In the genomic region with DNA sequence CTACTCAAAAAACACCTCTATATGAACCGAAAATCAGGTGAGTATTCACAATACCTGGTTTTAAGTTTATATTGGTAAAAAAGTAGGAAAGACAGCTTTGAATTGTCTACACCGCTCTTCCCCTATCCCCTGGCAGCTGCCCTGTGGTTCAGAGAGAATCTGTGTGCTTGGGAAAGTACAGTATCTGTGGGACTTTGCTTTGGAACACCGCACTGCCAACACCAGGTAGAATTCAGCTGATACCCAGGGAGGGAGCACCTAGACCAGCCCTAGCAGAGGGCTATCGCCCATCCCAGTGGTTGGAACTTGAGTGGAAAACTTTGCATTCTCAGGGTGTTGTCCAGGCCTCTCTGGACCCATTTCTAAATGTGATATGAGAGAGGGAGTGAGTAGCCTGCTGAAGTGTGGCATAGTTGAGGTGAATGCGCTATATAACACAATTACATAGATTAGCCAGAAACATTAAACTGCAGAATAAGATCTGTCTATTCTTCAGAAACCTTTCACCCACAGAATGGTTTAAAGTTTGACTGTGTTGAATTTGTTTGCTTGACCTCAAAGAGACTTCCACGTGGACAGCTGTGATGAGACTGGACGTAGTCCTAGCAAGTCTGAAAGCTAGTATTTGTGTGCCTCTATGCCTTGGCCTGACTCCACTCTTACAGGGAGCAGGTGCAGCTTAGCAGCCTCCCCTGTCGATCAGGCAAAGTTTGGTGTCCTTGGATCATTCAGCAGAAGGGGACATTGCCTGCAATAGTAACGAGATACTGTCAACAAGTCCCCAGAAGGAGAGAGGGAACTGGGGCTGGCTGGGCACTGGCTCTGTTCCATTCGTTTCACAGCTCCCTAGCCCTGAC, we compare ENCODE assay signal across 1 cellular context.
A peak's percentile ranks its signal among the peaks of the same experiment; 100 is the strongest.
TF ChIP-seq lines count a peak whose summit lies in the region.

No MANE protein-coding gene starts in this region.

TF ChIP-seq in HepG2, 621 proteins besides CTCF, POLR2A, EP300 and RAD21 (continued from another document and continues in another):
- TF ChIP-seq DNMT1 (CRISPR knock-in tag; IDR thresholded peaks at IDR 0.05) (0 out of 2 replicates have a peak, but pooled peaks have one; percentile 73), SRSF1 (optimal IDR thresholded peaks at IDR 0.05; ENCODE audit: low read depth, low read length) (no peak), ZNF264 (CRISPR knock-in tag; IDR thresholded peaks at IDR 0.05) (0 out of 2 replicates have a peak, but pooled peaks have one; percentile 41), ZNF772 (CRISPR knock-in tag; IDR thresholded peaks at IDR 0.05) (peak; percentile 45; the same call in 1 of the 2 replicates), ZNF598 (CRISPR knock-in tag; IDR thresholded peaks at IDR 0.05; ENCODE audit: borderline replicate concordance) (no peak), MATR3 (CRISPR knock-in tag; IDR thresholded peaks at IDR 0.05) (no peak), ZNF674 (CRISPR knock-in tag; IDR thresholded peaks at IDR 0.05; ENCODE audit: low read depth) (no peak), PHF8 (CRISPR knock-in tag; IDR thresholded peaks at IDR 0.05) (0 out of 2 replicates have a peak, but pooled peaks have one; percentile 1), PCBP1 (IDR thresholded peaks at IDR 0.05; ENCODE audit: borderline replicate concordance, low read depth, low read length) (no peak), ZNF563 (CRISPR knock-in tag; IDR thresholded peaks at IDR 0.05) (no peak), PHF5A (CRISPR knock-in tag; IDR thresholded peaks at IDR 0.05; ENCODE audit: low read depth, unreplicated experiment) (no peak), HOXA5 (CRISPR knock-in tag; IDR thresholded peaks at IDR 0.05) (peak; percentile 66), SATB2 (CRISPR knock-in tag; IDR thresholded peaks at IDR 0.05) (0 out of 2 replicates have a peak, but pooled peaks have one; percentile 58), ZNF10 (CRISPR knock-in tag; IDR thresholded peaks at IDR 0.05; ENCODE audit: borderline replicate concordance, low read depth) (no peak), ZNF605 (CRISPR knock-in tag; IDR thresholded peaks at IDR 0.05) (peak; percentile 83; the same call in 1 of the 2 replicates), ZNF331 (CRISPR knock-in tag; IDR thresholded peaks at IDR 0.05) (peak; percentile 29; the same call in 1 of the 2 replicates), ZNF891 (CRISPR knock-in tag; IDR thresholded peaks at IDR 0.05) (no peak), WIZ (CRISPR knock-in tag; IDR thresholded peaks at IDR 0.05) (no peak), HDAC6 (IDR thresholded peaks at IDR 0.05; ENCODE audit: low read depth, low read length) (no peak), ZNF296 (CRISPR knock-in tag; conservative IDR thresholded peaks at IDR 0.05) (no peak), NCOA1 (CRISPR knock-in tag; IDR thresholded peaks at IDR 0.05) (no peak), GPN1 (CRISPR knock-in tag; IDR thresholded peaks at IDR 0.05; ENCODE audit: borderline replicate concordance) (no peak), EED (CRISPR knock-in tag; IDR thresholded peaks at IDR 0.05) (no peak), KLF16 (CRISPR knock-in tag; IDR thresholded peaks at IDR 0.05) (0 out of 4 replicates have a peak, but pooled peaks of 1 of the 2 experiments have one; percentile 59), BHLHE40 (IDR thresholded peaks at IDR 0.05; ENCODE audit: low read length) (no peak), SNAI1 (CRISPR knock-in tag; IDR thresholded peaks at IDR 0.05; ENCODE audit: borderline replicate concordance) (peak; percentile 67; the same call in 1 of the 2 replicates), ZNF33A (CRISPR knock-in tag; IDR thresholded peaks at IDR 0.05; ENCODE audit: borderline replicate concordance) (no peak), HOXA9 (CRISPR knock-in tag; IDR thresholded peaks at IDR 0.05; ENCODE audit: borderline replicate concordance) (no peak; the same call in 1 of the 2 replicates), ZNF232 (CRISPR knock-in tag; IDR thresholded peaks at IDR 0.05; ENCODE audit: borderline replicate concordance) (peak; percentile 85; the same call in 1 of the 2 replicates), ZMYM3 (CRISPR knock-in tag; IDR thresholded peaks at IDR 0.05) (peak; percentile 72; the same call in 1 of the 2 replicates), TOE1 (CRISPR knock-in tag; IDR thresholded peaks at IDR 0.05) (no peak), ZNF547 (CRISPR knock-in tag; IDR thresholded peaks at IDR 0.05) (no peak), LCORL (IDR thresholded peaks at IDR 0.05) (no peak), LCORL (CRISPR knock-in tag; IDR thresholded peaks at IDR 0.05) (no peak), SMARCE1 (IDR thresholded peaks at IDR 0.05; ENCODE audit: borderline replicate concordance) (no peak), ZBTB38 (CRISPR knock-in tag; IDR thresholded peaks at IDR 0.05) (peak; percentile 90), SP5 (CRISPR knock-in tag; IDR thresholded peaks at IDR 0.05; ENCODE audit: borderline replicate concordance, low read depth) (no peak; the same call in 1 of the 2 replicates), ZNF766 (CRISPR knock-in tag; IDR thresholded peaks at IDR 0.05; ENCODE audit: borderline replicate concordance) (peak; percentile 79; the same call in 1 of the 2 replicates), ZNF652 (CRISPR knock-in tag; IDR thresholded peaks at IDR 0.05; ENCODE audit: borderline replicate concordance, low read depth) (no peak)
- TF ChIP-seq, protein P1, sequence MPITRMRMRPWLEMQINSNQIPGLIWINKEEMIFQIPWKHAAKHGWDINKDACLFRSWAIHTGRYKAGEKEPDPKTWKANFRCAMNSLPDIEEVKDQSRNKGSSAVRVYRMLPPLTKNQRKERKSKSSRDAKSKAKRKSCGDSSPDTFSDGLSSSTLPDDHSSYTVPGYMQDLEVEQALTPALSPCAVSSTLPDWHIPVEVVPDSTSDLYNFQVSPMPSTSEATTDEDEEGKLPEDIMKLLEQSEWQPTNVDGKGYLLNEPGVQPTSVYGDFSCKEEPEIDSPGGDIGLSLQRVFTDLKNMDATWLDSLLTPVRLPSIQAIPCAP (CRISPR knock-in tag; IDR thresholded peaks at IDR 0.05; ENCODE audit: low read depth) = no peak
- TF ChIP-seq, protein P2, sequence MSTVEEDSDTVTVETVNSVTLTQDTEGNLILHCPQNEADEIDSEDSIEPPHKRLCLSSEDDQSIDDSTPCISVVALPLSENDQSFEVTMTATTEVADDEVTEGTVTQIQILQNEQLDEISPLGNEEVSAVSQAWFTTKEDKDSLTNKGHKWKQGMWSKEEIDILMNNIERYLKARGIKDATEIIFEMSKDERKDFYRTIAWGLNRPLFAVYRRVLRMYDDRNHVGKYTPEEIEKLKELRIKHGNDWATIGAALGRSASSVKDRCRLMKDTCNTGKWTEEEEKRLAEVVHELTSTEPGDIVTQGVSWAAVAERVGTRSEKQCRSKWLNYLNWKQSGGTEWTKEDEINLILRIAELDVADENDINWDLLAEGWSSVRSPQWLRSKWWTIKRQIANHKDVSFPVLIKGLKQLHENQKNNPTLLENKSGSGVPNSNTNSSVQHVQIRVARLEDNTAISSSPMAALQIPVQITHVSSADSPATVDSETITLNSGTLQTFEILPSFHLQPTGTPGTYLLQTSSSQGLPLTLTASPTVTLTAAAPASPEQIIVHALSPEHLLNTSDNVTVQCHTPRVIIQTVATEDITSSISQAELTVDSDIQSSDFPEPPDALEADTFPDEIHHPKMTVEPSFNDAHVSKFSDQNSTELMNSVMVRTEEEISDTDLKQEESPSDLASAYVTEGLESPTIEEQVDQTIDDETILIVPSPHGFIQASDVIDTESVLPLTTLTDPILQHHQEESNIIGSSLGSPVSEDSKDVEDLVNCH (CRISPR knock-in tag; IDR thresholded peaks at IDR 0.05) = 0 out of 2 replicates have a peak, but pooled peaks have one; percentile 43
- TF ChIP-seq, protein P3, sequence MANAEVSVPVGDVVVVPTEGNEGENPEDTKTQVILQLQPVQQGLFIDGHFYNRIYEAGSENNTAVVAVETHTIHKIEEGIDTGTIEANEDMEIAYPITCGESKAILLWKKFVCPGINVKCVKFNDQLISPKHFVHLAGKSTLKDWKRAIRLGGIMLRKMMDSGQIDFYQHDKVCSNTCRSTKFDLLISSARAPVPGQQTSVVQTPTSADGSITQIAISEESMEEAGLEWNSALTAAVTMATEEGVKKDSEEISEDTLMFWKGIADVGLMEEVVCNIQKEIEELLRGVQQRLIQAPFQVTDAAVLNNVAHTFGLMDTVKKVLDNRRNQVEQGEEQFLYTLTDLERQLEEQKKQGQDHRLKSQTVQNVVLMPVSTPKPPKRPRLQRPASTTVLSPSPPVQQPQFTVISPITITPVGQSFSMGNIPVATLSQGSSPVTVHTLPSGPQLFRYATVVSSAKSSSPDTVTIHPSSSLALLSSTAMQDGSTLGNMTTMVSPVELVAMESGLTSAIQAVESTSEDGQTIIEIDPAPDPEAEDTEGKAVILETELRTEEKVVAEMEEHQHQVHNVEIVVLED (CRISPR knock-in tag; IDR thresholded peaks at IDR 0.05; ENCODE audit: borderline replicate concordance) = no peak; the same call in 1 of the 2 replicates
- TF ChIP-seq, protein P4, sequence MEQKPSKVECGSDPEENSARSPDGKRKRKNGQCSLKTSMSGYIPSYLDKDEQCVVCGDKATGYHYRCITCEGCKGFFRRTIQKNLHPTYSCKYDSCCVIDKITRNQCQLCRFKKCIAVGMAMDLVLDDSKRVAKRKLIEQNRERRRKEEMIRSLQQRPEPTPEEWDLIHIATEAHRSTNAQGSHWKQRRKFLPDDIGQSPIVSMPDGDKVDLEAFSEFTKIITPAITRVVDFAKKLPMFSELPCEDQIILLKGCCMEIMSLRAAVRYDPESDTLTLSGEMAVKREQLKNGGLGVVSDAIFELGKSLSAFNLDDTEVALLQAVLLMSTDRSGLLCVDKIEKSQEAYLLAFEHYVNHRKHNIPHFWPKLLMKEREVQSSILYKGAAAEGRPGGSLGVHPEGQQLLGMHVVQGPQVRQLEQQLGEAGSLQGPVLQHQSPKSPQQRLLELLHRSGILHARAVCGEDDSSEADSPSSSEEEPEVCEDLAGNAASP (CRISPR knock-in tag; IDR thresholded peaks at IDR 0.05; ENCODE audit: borderline replicate concordance) = peak; percentile 72
- TF ChIP-seq, protein P5, sequence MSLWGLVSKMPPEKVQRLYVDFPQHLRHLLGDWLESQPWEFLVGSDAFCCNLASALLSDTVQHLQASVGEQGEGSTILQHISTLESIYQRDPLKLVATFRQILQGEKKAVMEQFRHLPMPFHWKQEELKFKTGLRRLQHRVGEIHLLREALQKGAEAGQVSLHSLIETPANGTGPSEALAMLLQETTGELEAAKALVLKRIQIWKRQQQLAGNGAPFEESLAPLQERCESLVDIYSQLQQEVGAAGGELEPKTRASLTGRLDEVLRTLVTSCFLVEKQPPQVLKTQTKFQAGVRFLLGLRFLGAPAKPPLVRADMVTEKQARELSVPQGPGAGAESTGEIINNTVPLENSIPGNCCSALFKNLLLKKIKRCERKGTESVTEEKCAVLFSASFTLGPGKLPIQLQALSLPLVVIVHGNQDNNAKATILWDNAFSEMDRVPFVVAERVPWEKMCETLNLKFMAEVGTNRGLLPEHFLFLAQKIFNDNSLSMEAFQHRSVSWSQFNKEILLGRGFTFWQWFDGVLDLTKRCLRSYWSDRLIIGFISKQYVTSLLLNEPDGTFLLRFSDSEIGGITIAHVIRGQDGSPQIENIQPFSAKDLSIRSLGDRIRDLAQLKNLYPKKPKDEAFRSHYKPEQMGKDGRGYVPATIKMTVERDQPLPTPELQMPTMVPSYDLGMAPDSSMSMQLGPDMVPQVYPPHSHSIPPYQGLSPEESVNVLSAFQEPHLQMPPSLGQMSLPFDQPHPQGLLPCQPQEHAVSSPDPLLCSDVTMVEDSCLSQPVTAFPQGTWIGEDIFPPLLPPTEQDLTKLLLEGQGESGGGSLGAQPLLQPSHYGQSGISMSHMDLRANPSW (CRISPR knock-in tag; IDR thresholded peaks at IDR 0.05; ENCODE audit: borderline replicate concordance) = 0 out of 2 replicates have a peak, but pooled peaks have one; percentile 63
- TF ChIP-seq, protein P6, sequence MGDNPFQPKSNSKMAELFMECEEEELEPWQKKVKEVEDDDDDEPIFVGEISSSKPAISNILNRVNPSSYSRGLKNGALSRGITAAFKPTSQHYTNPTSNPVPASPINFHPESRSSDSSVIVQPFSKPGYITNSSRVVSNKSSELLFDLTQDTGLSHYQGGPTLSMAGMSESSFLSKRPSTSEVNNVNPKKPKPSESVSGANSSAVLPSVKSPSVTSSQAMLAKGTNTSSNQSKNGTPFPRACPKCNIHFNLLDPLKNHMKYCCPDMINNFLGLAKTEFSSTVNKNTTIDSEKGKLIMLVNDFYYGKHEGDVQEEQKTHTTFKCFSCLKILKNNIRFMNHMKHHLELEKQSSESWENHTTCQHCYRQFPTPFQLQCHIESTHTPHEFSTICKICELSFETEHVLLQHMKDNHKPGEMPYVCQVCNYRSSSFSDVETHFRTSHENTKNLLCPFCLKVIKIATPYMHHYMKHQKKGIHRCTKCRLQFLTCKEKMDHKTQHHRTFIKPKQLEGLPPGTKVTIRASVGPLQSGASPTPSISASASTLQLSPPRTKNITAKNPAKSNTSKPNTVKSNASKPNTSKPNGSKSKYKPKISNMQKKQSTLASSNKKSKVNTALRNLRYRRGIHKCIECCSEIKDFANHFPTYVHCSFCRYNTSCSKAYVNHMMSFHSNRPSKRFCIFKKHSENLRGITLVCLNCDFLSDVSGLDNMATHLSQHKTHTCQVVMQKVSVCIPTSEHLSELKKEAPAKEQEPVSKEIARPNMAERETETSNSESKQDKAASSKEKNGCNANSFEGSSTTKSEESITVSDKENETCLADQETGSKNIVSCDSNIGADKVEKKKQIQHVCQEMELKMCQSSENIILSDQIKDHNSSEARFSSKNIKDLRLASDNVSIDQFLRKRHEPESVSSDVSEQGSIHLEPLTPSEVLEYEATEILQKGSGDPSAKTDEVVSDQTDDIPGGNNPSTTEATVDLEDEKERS (CRISPR knock-in tag; IDR thresholded peaks at IDR 0.05) = peak; percentile 81; the same call in 1 of the 2 replicates
- TF ChIP-seq, protein P7, sequence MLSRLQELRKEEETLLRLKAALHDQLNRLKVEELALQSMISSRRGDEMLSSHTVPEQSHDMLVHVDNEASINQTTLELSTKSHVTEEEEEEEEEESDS (CRISPR knock-in tag; IDR thresholded peaks at IDR 0.05; ENCODE audit: borderline replicate concordance) = no peak
- TF ChIP-seq, protein P8, sequence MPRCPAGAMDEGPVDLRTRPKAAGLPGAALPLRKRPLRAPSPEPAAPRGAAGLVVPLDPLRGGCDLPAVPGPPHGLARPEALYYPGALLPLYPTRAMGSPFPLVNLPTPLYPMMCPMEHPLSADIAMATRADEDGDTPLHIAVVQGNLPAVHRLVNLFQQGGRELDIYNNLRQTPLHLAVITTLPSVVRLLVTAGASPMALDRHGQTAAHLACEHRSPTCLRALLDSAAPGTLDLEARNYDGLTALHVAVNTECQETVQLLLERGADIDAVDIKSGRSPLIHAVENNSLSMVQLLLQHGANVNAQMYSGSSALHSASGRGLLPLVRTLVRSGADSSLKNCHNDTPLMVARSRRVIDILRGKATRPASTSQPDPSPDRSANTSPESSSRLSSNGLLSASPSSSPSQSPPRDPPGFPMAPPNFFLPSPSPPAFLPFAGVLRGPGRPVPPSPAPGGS (CRISPR knock-in tag; IDR thresholded peaks at IDR 0.05) = no peak
- TF ChIP-seq, protein P9, sequence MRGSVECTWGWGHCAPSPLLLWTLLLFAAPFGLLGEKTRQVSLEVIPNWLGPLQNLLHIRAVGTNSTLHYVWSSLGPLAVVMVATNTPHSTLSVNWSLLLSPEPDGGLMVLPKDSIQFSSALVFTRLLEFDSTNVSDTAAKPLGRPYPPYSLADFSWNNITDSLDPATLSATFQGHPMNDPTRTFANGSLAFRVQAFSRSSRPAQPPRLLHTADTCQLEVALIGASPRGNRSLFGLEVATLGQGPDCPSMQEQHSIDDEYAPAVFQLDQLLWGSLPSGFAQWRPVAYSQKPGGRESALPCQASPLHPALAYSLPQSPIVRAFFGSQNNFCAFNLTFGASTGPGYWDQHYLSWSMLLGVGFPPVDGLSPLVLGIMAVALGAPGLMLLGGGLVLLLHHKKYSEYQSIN (CRISPR knock-in tag; IDR thresholded peaks at IDR 0.05; ENCODE audit: borderline replicate concordance) = no peak
